12 cellular contexts compared by ENCODE assay signal in the genomic region with DNA sequence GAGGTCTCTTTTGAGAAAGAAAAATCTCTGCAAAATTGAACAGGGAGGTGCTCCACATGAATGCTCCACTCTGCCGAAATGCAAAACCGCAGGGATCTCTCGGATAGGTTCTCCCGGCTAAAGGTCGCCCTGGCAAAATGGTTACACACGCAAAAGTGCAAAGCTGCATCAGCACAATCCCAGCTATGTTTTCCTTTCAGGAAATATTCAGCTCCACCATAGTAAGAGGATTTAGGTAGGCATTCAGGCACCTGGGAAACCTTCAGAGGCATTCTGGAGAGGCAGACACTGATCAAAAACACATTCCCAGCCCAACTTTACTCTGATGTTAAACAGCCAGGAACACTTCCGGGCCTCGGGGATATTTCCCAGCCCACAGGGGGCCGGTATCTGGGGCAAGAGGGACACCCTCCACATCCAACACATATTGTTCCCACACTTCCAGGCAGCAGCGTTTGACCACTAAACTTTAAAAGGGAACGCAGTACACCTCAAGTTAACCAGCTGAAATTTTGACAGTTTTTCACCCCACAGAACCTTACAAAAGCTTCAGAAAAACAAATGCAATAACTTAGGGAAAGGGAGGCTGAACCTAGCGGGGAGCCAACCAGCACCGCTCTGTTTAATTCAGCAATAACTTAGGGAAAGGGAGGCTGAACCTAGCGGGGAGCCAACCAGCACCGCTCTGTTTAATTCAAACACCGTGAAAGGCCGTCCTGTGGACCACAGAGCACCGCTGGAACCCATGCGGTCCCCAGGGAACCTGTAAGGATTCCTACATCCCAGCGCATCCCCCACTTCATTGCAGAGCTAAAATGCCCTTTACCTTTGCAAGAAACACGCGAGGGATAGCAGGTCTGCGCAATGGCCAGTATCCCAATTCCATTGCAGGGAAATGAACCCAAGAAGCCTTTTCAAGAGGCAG. TPM values are rescaled to one million over a fixed set of nuclear protein-coding genes. Genes with fewer than 3 reads are reported as not detected.
DNase-seq lines count a peak whose midpoint lies in the region; ATAC-seq, FAIRE-seq and TF ChIP-seq lines count a peak whose summit lies in the region.
"Had no signal": no experiment of that assay in that cellular context is flagged by ENCODE, and none has a peak within 500 bp of the region (broad histone marks: within the 10 kb centered on the region; RNA-seq: fewer than 3 reads in every experiment).

No MANE protein-coding gene starts in this region.

- H4K20me1 ChIP-seq in osteoblast (ENCODE audit: insufficient read depth, low read length): peaks cover 56% of the 10 kb centered on the region

- peaks cover 43% of the 10 kb centered on the region for H3K4me1 ChIP-seq in osteoblast (ENCODE audit: insufficient read depth, low read length)

- peaks cover 2% of the 10 kb centered on the region for H3K36me3 ChIP-seq in osteoblast (ENCODE audit: insufficient read depth, low read length)
- H3K36me3 ChIP-seq: gastroesophageal sphincter, upper lobe of left lung had no signal

- H2AFZ ChIP-seq in osteoblast (ENCODE audit: low read length): no peak overlapping the region

- CTCF ChIA-PET in AG04450 (lab: Charles Lee): no interaction called here

- no peak for TF ChIP-seq CTCF in AG04450 (IDR thresholded peaks at IDR 0.05; ENCODE audit: low read depth, low read length)
- no peak for TF ChIP-seq CTCF in fibroblast of mammary gland (conservative IDR thresholded peaks at IDR 0.05; ENCODE audit: control insufficient read depth, insufficient read depth, low read depth, low read length)
- TF ChIP-seq CTCF in osteoblast (IDR thresholded peaks at IDR 0.05; ENCODE audit: extremely low read depth, low read depth, low read length): no peak

- H3K79me2 ChIP-seq in osteoblast (ENCODE audit: insufficient read depth, low read length): peaks cover 58% of the 10 kb centered on the region

- H3K27ac ChIP-seq in AG04450 (ENCODE audit: low read depth, low read length) (no peak overlapping the region), osteoblast (ENCODE audit: low read depth, low read length) (peak overlapping the region; percentile 47)

- DNase-seq in AG04450 (ENCODE audit: low read depth, low spot score) (no peak), RCC 7860 (ENCODE audit: low spot score) (no peak), fibroblast of mammary gland (ENCODE audit: low read depth) (no peak), osteoblast (ENCODE audit: insufficient read length, low spot score, missing footprints) (peak; percentile 85)
- DNase-seq: ACHN; stimulated activated CD4-positive, alpha-beta T cell treated with anti-CD3 and anti-CD28 coated beads, Interleukin-4, amount 100 ng/mL, for 24 hours had no signal

- H3K4me2 ChIP-seq in osteoblast (ENCODE audit: insufficient read depth, low read length): peak overlapping the region; percentile 86

- peak; percentile 23 for FAIRE-seq in RCC 7860 (lab: Jason Lieb, UNC)

- ATAC-seq in HG03469 (IDR thresholded peaks at IDR 0.05; ENCODE audit: unreplicated experiment) (no peak), HG03521 (IDR thresholded peaks at IDR 0.05; ENCODE audit: unreplicated experiment) (no peak), GM18870 (IDR thresholded peaks at IDR 0.05; ENCODE audit: unreplicated experiment) (no peak), HG03139 (IDR thresholded peaks at IDR 0.05; ENCODE audit: unreplicated experiment) (no peak)

- no peaks in the 10 kb centered on the region for H3K27me3 ChIP-seq in AG04450 (ENCODE audit: control insufficient read depth, insufficient read depth, low read length)
- no peaks in the 10 kb centered on the region for H3K27me3 ChIP-seq in osteoblast (ENCODE audit: insufficient read depth, low read length)
- H3K27me3 ChIP-seq: upper lobe of left lung had no signal

- POLR2A ChIA-PET in AG04450 (lab: Yijun Ruan, JAX): interaction anchor here (0.6 to 0.7 kb wide), 3 partner anchors 15 to 22 kb away, joined by 3 to 5 read pairs (median 3); no protein-coding TSS in a partner anchor

- H3K4me3 ChIP-seq in AG04450 (ENCODE audit: low read depth, low read length): peak overlapping the region; percentile 58
- peak overlapping the region; percentile 35 for H3K4me3 ChIP-seq in fibroblast of mammary gland (ENCODE audit: control insufficient read depth, low read depth, low read length)
- peak overlapping the region; percentile 70 for H3K4me3 ChIP-seq in osteoblast (ENCODE audit: insufficient read depth, low read length)

- H3K9me3 ChIP-seq in AG04450 (ENCODE audit: control insufficient read depth, insufficient read depth, low read length) (peaks cover 8% of the 10 kb centered on the region; the same call in 1 of the 2 replicates), osteoblast (ENCODE audit: low read depth, low read length) (no peaks in the 10 kb centered on the region)
- H3K9me3 ChIP-seq: gastroesophageal sphincter, upper lobe of left lung had no signal

RNA-seq across cellular contexts. Expression of gene TNS3, which starts 45.9 kb away (rescaled TPM):
- 121 and 131 TPM in 2 replicates for polyA plus RNA-seq in AG04450 (2011; rRNA removed)
- 326 and 376 TPM in 2 replicates for polyA minus RNA-seq in AG04450 (2011; rRNA and poly(A)+ RNA removed)
- total RNA-seq in osteoblast: 67.3 and 88.1 TPM in 2 replicates
